ENCODE assay signal across 18 cellular contexts in genomic region chr7:149296368-149296767, GRCh38. TPM values are rescaled to one million over a fixed set of nuclear protein-coding genes. Genes with fewer than 3 reads are reported as not detected.
A peak's percentile ranks its signal among the peaks of the same experiment; 100 is the strongest.
DNase-seq lines count a peak whose midpoint lies in the region; ATAC-seq and TF ChIP-seq lines count a peak whose summit lies in the region.
"Had no signal": no experiment of that assay in that cellular context is flagged by ENCODE, and none has a peak within 500 bp of the region (broad histone marks: within the 10 kb centered on the region; RNA-seq: fewer than 3 reads in every experiment).

No MANE protein-coding gene starts in this region.

- WGBS in SK-N-SH (ENCODE audit: low lambda C conversion rate) = 82% methylated on average over 1 of the region's 4 CpGs

- H3K9me3 Mint-ChIP-seq in activated naive CD4-positive, alpha-beta T cell treated with anti-CD3 and anti-CD28 coated beads, Interleukin-2, amount 50 U/mL, for 72 hours = peaks cover 0 to 17% of the 10 kb centered on the region in 2 donors
- peaks cover 1% of the 10 kb centered on the region for H3K9me3 Mint-ChIP-seq in activated naive CD4-positive, alpha-beta T cell treated with anti-CD3 and anti-CD28 coated beads, Interleukin-2, amount 10 ng/mL, durations not matched to agents 7 days and 5 days
- H3K9me3 Mint-ChIP-seq in activated T-helper 17 cell treated with anti-CD3 and anti-CD28 coated beads, Interleukin-2, amount 50 U/mL, for 72 hours = no peaks in the 10 kb centered on the region
- H3K9me3 Mint-ChIP-seq: CD4-positive, alpha-beta T cell; HFFc6 had no signal

- H3K9me3 ChIP-seq in SK-N-SH (no peaks in the 10 kb centered on the region), osteoblast (ENCODE audit: low read depth, low read length) (no peaks in the 10 kb centered on the region)
- H3K9me3 ChIP-seq: A549, Caco-2 had no signal

- H3K27ac Mint-ChIP-seq in activated naive CD4-positive, alpha-beta T cell treated with anti-CD3 and anti-CD28 coated beads, Interleukin-2, amount 50 U/mL, for 72 hours = peak overlapping the region; percentile 30 to 36
- H3K27ac Mint-ChIP-seq in activated naive CD4-positive, alpha-beta T cell treated with anti-CD3 and anti-CD28 coated beads, Interleukin-2, amount 10 ng/mL, durations not matched to agents 7 days and 5 days = no peak overlapping the region
- peak overlapping the region; percentile 99 for H3K27ac Mint-ChIP-seq in activated T-helper 17 cell treated with anti-CD3 and anti-CD28 coated beads, Interleukin-2, amount 50 U/mL, for 72 hours
- H3K27ac Mint-ChIP-seq: CD4-positive, alpha-beta T cell; GM23338; HFFc6 had no signal

- H3K9me2 ChIP-seq in SK-N-SH = no peaks in the 10 kb centered on the region

- no peaks in the 10 kb centered on the region for H3K27me3 Mint-ChIP-seq in activated naive CD4-positive, alpha-beta T cell treated with anti-CD3 and anti-CD28 coated beads, Interleukin-2, amount 10 ng/mL, durations not matched to agents 7 days and 5 days
- H3K27me3 Mint-ChIP-seq in activated T-helper 17 cell treated with anti-CD3 and anti-CD28 coated beads, Interleukin-2, amount 50 U/mL, for 72 hours = no peaks in the 10 kb centered on the region
- H3K27me3 Mint-ChIP-seq: CD4-positive, alpha-beta T cell had no signal

- H3K4me2 ChIP-seq in SK-N-SH (no peak overlapping the region), osteoblast (ENCODE audit: insufficient read depth, low read length) (no peak overlapping the region)
- H3K4me2 ChIP-seq: A549, GM23338 had no signal

- peaks cover 0 to 21% of the 10 kb centered on the region in 2 donors for H3K36me3 Mint-ChIP-seq in activated naive CD4-positive, alpha-beta T cell treated with anti-CD3 and anti-CD28 coated beads, Interleukin-2, amount 50 U/mL, for 72 hours
- peaks cover 4% of the 10 kb centered on the region for H3K36me3 Mint-ChIP-seq in activated naive CD4-positive, alpha-beta T cell treated with anti-CD3 and anti-CD28 coated beads, Interleukin-2, amount 10 ng/mL, durations not matched to agents 7 days and 5 days
- H3K36me3 Mint-ChIP-seq in activated T-helper 17 cell treated with anti-CD3 and anti-CD28 coated beads, Interleukin-2, amount 50 U/mL, for 72 hours (ENCODE audit: low read depth) = peaks cover 9% of the 10 kb centered on the region

- peaks cover 9% of the 10 kb centered on the region for H3K4me1 Mint-ChIP-seq in activated naive CD4-positive, alpha-beta T cell treated with anti-CD3 and anti-CD28 coated beads, Interleukin-2, amount 10 ng/mL, durations not matched to agents 7 days and 5 days
- peaks cover 7% of the 10 kb centered on the region for H3K4me1 Mint-ChIP-seq in activated T-helper 17 cell treated with anti-CD3 and anti-CD28 coated beads, Interleukin-2, amount 50 U/mL, for 72 hours

- H3K4me1 ChIP-seq in SK-N-SH (ENCODE audit: control insufficient read depth in 1 of 2, insufficient read depth in 2 of 2, low read depth in 1 of 2, low read length in 1 of 2) (no peaks in the 10 kb centered on the region), osteoblast (ENCODE audit: insufficient read depth, low read length) (peaks cover 3% of the 10 kb centered on the region)
- H3K4me1 ChIP-seq: A549, Caco-2 had no signal

- peaks cover 0 to 13% of the 10 kb centered on the region in 2 experiments for H3K36me3 ChIP-seq in SK-N-SH (replicated peaks in 1 of 2; ENCODE audit: control insufficient read depth in 1 of 2, insufficient read depth in 2 of 2, low read length in 1 of 2)
- H3K36me3 ChIP-seq in osteoblast (ENCODE audit: insufficient read depth, low read length) = peaks cover 19% of the 10 kb centered on the region

- TF ChIP-seq EP300 in SK-N-SH (IDR thresholded peaks at IDR 0.05; ENCODE audit: borderline replicate concordance in 1 of 2, low read depth in 1 of 2, low read length in 1 of 2) = no peak

- intact Hi-C loops in Right ventricle myocardium superior (cut with DNase I) = no loop called here

- DNase-seq in SK-N-SH = peak; percentile 8
- no peak for DNase-seq in activated naive CD4-positive, alpha-beta T cell treated with anti-CD3 and anti-CD28 coated beads, Interleukin-2, amount 50 U/mL, for 72 hours (ENCODE audit: low spot score in 2 of 2)
- DNase-seq in activated naive CD4-positive, alpha-beta T cell treated with anti-CD3 and anti-CD28 coated beads, Interleukin-2, amount 10 ng/mL, durations not matched to agents 7 days and 5 days = no peak
- DNase-seq in osteoblast (ENCODE audit: insufficient read length, low spot score, missing footprints) = peak; percentile 42
- DNase-seq in Right ventricle myocardium superior = no peak
- DNase-seq: AML-193; Caco-2; CD4-positive, alpha-beta T cell; HFFc6 had no signal

- H3K4me3 Mint-ChIP-seq in activated naive CD4-positive, alpha-beta T cell treated with anti-CD3 and anti-CD28 coated beads, Interleukin-2, amount 10 ng/mL, durations not matched to agents 7 days and 5 days = no peak overlapping the region
- H3K4me3 Mint-ChIP-seq in activated T-helper 17 cell treated with anti-CD3 and anti-CD28 coated beads, Interleukin-2, amount 50 U/mL, for 72 hours = no peak overlapping the region
- H3K4me3 Mint-ChIP-seq: CD4-positive, alpha-beta T cell; GM23338; HFFc6 had no signal

- TF ChIP-seq CTCF in SK-N-SH (IDR thresholded peaks at IDR 0.05) (no peak), osteoblast (IDR thresholded peaks at IDR 0.05; ENCODE audit: extremely low read depth, low read depth, low read length) (no peak)

- no peaks in the 10 kb centered on the region for H3F3A ChIP-seq in SK-N-SH (replicated peaks; ENCODE audit: insufficient read depth)

- no peak for TF ChIP-seq RAD21 in SK-N-SH (IDR thresholded peaks at IDR 0.05; ENCODE audit: low read length)

- H4K20me1 ChIP-seq in SK-N-SH (ENCODE audit: insufficient read depth) = no peaks in the 10 kb centered on the region
- H4K20me1 ChIP-seq in osteoblast (ENCODE audit: insufficient read depth, low read length) = no peaks in the 10 kb centered on the region

- H3K4me3 ChIP-seq in SK-N-SH (ENCODE audit: low read depth in 2 of 2, low read length in 1 of 2) (no peak overlapping the region), osteoblast (ENCODE audit: insufficient read depth, low read length) (no peak overlapping the region)
- H3K4me3 ChIP-seq: A549, GM23338 had no signal

- POLR2A ChIA-PET in SK-N-SH (lab: Yijun Ruan, JAX) = no interaction called here

- H2AFZ ChIP-seq in SK-N-SH (ENCODE audit: low read depth) (no peak overlapping the region), osteoblast (ENCODE audit: low read length) (no peak overlapping the region)
- H2AFZ ChIP-seq: GM23338 had no signal

- CTCF ChIA-PET in SK-N-SH (lab: Yijun Ruan, JAX) = interaction anchor here (2.2 kb wide), 1 partner anchor 15 kb away, joined by 6 read pairs; no protein-coding TSS in a partner anchor
- CTCF ChIA-PET in activated naive CD4-positive, alpha-beta T cell treated with anti-CD3 and anti-CD28 coated beads, Interleukin-2, amount 10 ng/mL, durations not matched to agents 7 days and 5 days (lab: Charles Lee) = no interaction called here

- no peak overlapping the region for H3K9ac ChIP-seq in SK-N-SH

- H3K27me3 ChIP-seq in SK-N-SH (ENCODE audit: insufficient read depth) (no peaks in the 10 kb centered on the region), osteoblast (ENCODE audit: insufficient read depth, low read length) (no peaks in the 10 kb centered on the region)

- no peak overlapping the region for H3K27ac ChIP-seq in SK-N-SH (ENCODE audit: low read depth in 2 of 2, low read length in 1 of 2)
- H3K27ac ChIP-seq in osteoblast (ENCODE audit: low read depth, low read length) = no peak overlapping the region
- H3K27ac ChIP-seq: 22Rv1, A549, C4-2B had no signal

- ATAC-seq in SK-N-SH treated with all-trans-retinoic acid at 6 μM for 48 hours (no peak), Right ventricle myocardium superior (ENCODE audit: poor library complexity) (no peak), GM21737 (IDR thresholded peaks at IDR 0.05; ENCODE audit: unreplicated experiment) (no peak)
- no peak for ATAC-seq in activated naive CD4-positive, alpha-beta T cell treated with anti-CD3 and anti-CD28 coated beads, Interleukin-2, amount 50 U/mL, for 72 hours
- no peak for ATAC-seq in activated T-helper 17 cell treated with anti-CD3 and anti-CD28 coated beads, Interleukin-2, amount 50 U/mL, for 72 hours (replicated peaks)
- ATAC-seq: A549, GM23338, HCT116, HepG2 had no signal

- H3K79me2 ChIP-seq in SK-N-SH (ENCODE audit: insufficient read depth) (no peaks in the 10 kb centered on the region), osteoblast (ENCODE audit: insufficient read depth, low read length) (no peaks in the 10 kb centered on the region)

TF ChIP-seq in SK-N-SH, 30 proteins besides CTCF, POLR2A, EP300 and RAD21 (continues in another document):
- TF ChIP-seq CHD2 (IDR thresholded peaks at IDR 0.05; ENCODE audit: low read length, partially characterized antibody) (no peak), FOXJ3 (CRISPR knock-in tag; IDR thresholded peaks at IDR 0.05) (no peak)

TF ChIP-seq in SK-N-SH treated with all-trans-retinoic acid at 6 μM for 48 hours, 23 proteins besides CTCF, POLR2A, EP300 and RAD21 (continues in another document):
- TF ChIP-seq ZNF70 (CRISPR knock-in tag; IDR thresholded peaks at IDR 0.05) = no peak
- no peak for TF ChIP-seq ZFP3 (CRISPR knock-in tag; IDR thresholded peaks at IDR 0.05)
- no peak for TF ChIP-seq ZC3H10 (CRISPR knock-in tag; IDR thresholded peaks at IDR 0.05)

RNA-seq across cellular contexts. Expression of gene ZNF783, which starts 34.4 kb away (rescaled TPM):
- polyA plus RNA-seq in SK-N-SH (2012; rRNA removed) = 12.5 and 16.4 TPM in 2 replicates
- 3.8 and 6.2 TPM in 2 replicates for polyA plus RNA-seq in SK-N-SH (2012; cell fraction: cytosol; rRNA removed)
- polyA plus RNA-seq in SK-N-SH (2012; cell fraction: nucleus; rRNA removed) = 104 and 108 TPM in 2 replicates
- total RNA-seq in activated naive CD4-positive, alpha-beta T cell treated with anti-CD3 and anti-CD28 coated beads, Interleukin-2, amount 50 U/mL, for 72 hours = 10 to 100 TPM in 1 of 2 donors, 1 to 10 TPM in 1; 7.6 to 18.2 TPM
- 10 to 100 TPM; 12.7 to 17.3 TPM for total RNA-seq in activated T-helper 17 cell treated with anti-CD3 and anti-CD28 coated beads, Interleukin-2, amount 50 U/mL, for 72 hours
- total RNA-seq in osteoblast (13.3 and 13.4 TPM in 2 replicates), Right ventricle myocardium superior (4.0 TPM)

RNA-seq across cellular contexts. Expression of gene ZNF212, which starts 56.9 kb away (rescaled TPM):
- 9.3 and 11.5 TPM in 2 replicates for polyA plus RNA-seq in SK-N-SH (2012; rRNA removed)
- polyA plus RNA-seq in SK-N-SH (2012; cell fraction: cytosol; rRNA removed) = 5.7 and 7.0 TPM in 2 replicates
- polyA plus RNA-seq in SK-N-SH (2012; cell fraction: nucleus; rRNA removed) = 41.8 and 45.0 TPM in 2 replicates
- total RNA-seq in activated naive CD4-positive, alpha-beta T cell treated with anti-CD3 and anti-CD28 coated beads, Interleukin-2, amount 50 U/mL, for 72 hours = 10 to 100 TPM; 12.1 to 13.3 TPM
- total RNA-seq in activated T-helper 17 cell treated with anti-CD3 and anti-CD28 coated beads, Interleukin-2, amount 50 U/mL, for 72 hours = 10 to 100 TPM in 1 of 2 donors, 1 to 10 TPM in 1; 9.3 to 19.5 TPM
- total RNA-seq in osteoblast (8.5 and 9.0 TPM in 2 replicates), Right ventricle myocardium superior (5.5 TPM)

Comparison
In these comparisons a context has a peak if more than half of its experiments do, and no peak if none do; other contexts are left out.
1. DNase-seq: peak in SK-N-SH (single experiment) and osteoblast (single experiment); none in activated naive CD4-positive, alpha-beta T cell treated with anti-CD3 and anti-CD28 coated beads, Interleukin-2, amount 50 U/mL, for 72 hours (0 of 2), activated naive CD4-positive, alpha-beta T cell treated with anti-CD3 and anti-CD28 coated beads, Interleukin-2, amount 10 ng/mL, durations not matched to agents 7 days and 5 days (single experiment) and Right ventricle myocardium superior (single experiment).